Comparison of ENCODE assay signal across 7 cellular contexts in the genomic region with DNA sequence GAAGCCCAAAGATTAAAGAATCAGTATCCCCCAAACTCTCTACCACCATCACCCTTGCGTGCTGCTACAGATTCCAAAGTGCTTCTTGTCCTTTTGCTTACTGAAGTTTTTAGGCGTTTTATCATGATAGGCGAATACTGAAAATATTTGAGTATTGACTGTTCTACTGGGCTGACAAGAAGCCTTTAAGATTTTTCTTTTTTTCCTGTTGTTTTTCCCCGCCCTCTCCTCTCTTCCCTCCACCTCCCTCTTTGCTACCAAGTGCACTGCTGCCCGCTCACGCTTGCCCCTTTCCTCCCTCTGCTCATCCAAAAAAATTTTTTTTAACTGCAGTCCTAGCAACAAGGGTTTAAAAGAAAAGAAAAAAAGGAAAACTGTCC. TPM values are rescaled to one million over a fixed set of nuclear protein-coding genes. Genes with fewer than 3 reads are reported as not detected.
DNase-seq lines count a peak whose midpoint lies in the region; ATAC-seq and TF ChIP-seq lines count a peak whose summit lies in the region.

No MANE protein-coding gene starts in this region.

- H3K36me3 ChIP-seq in HAP-1 (replicated peaks) (peaks cover 12% of the 10 kb centered on the region), gastroesophageal sphincter (peaks cover 0 to 6% of the 10 kb centered on the region in 2 donors)

- TF ChIP-seq CTCF in gastroesophageal sphincter (IDR thresholded peaks at IDR 0.05), result no peak
- no peak for TF ChIP-seq CTCF in retinal pigment epithelial cell (conservative IDR thresholded peaks at IDR 0.05; ENCODE audit: low read depth, low read length)

- peak; percentile 18; the same call in 2 of the 3 replicates for ATAC-seq in SK-N-SH treated with all-trans-retinoic acid at 6 μM for 48 hours
- no peak for ATAC-seq in gastroesophageal sphincter
- ATAC-seq in HG02981 (IDR thresholded peaks at IDR 0.05; ENCODE audit: unreplicated experiment), result no peak
- no peak for ATAC-seq in HG02852 (IDR thresholded peaks at IDR 0.05; ENCODE audit: unreplicated experiment)

- H3K4me1 ChIP-seq in HAP-1 (peaks cover 10% of the 10 kb centered on the region; the same call in 1 of the 2 replicates), gastroesophageal sphincter (peaks cover 2 to 57% (median 20%) of the 10 kb centered on the region in 3 donors)

- H3K9me3 ChIP-seq in HAP-1 (no peaks in the 10 kb centered on the region), gastroesophageal sphincter (no peaks in the 10 kb centered on the region)

- peak overlapping the region in 3 of 4 donors; percentile 84 to 86 (median 85) for H3K27ac ChIP-seq in gastroesophageal sphincter

- in situ Hi-C loops in HAP-1 (cut with MboI; ENCODE audit: low sequenced_read_pairs), result no loop called here

- WGBS in gastroesophageal sphincter (ENCODE audit: low coverage in 1 of 2), 2 donors, result 1 to 2% methylated on average over 5 to 6 of the region's 6 CpGs

- peak; percentile 8 to 12 for DNase-seq in HAP-1 (ENCODE audit: low spot score in 2 of 2)
- DNase-seq in retinal pigment epithelial cell (ENCODE audit: low read depth), result no peak
- DNase-seq in DMS153 (lab: John Stamatoyannopoulos, UW), result no peak

- H3K27me3 ChIP-seq in HAP-1 (ENCODE audit: low read depth), result no peaks in the 10 kb centered on the region
- H3K27me3 ChIP-seq in gastroesophageal sphincter, result no peaks in the 10 kb centered on the region

- TF ChIP-seq EP300 in gastroesophageal sphincter (IDR thresholded peaks at IDR 0.05), result no peak

- TF ChIP-seq POLR2A in gastroesophageal sphincter (IDR thresholded peaks at IDR 0.05), result no peak

- H3K4me3 ChIP-seq in HAP-1 (peak overlapping the region; percentile 83), gastroesophageal sphincter (peak overlapping the region; percentile 82 to 92), retinal pigment epithelial cell (ENCODE audit: low read length) (peak overlapping the region; percentile 100)

TF ChIP-seq in SK-N-SH treated with all-trans-retinoic acid at 6 μM for 48 hours, 23 proteins besides CTCF, POLR2A, EP300 and RAD21:
- TF ChIP-seq ZFP3 (CRISPR knock-in tag; IDR thresholded peaks at IDR 0.05) (no peak), OSR1 (CRISPR knock-in tag; IDR thresholded peaks at IDR 0.05) (no peak), RARB (CRISPR knock-in tag; IDR thresholded peaks at IDR 0.05) (no peak), TCF4 (CRISPR knock-in tag; IDR thresholded peaks at IDR 0.05; ENCODE audit: borderline replicate concordance) (no peak), CSDC2 (CRISPR knock-in tag; IDR thresholded peaks at IDR 0.05) (no peak), TOX (CRISPR knock-in tag; IDR thresholded peaks at IDR 0.05; ENCODE audit: borderline replicate concordance) (no peak), BACH2 (CRISPR knock-in tag; IDR thresholded peaks at IDR 0.05; ENCODE audit: borderline replicate concordance) (no peak), ZC3H10 (CRISPR knock-in tag; IDR thresholded peaks at IDR 0.05) (no peak), GLIS3 (CRISPR knock-in tag; IDR thresholded peaks at IDR 0.05) (no peak), ESRRG (CRISPR knock-in tag; IDR thresholded peaks at IDR 0.05) (no peak), ZNF565 (CRISPR knock-in tag; conservative IDR thresholded peaks at IDR 0.05; ENCODE audit: low read depth) (no peak), SNAI2 (CRISPR knock-in tag; IDR thresholded peaks at IDR 0.05) (no peak), ZNF8 (CRISPR knock-in tag; IDR thresholded peaks at IDR 0.05) (no peak), ZNF70 (CRISPR knock-in tag; IDR thresholded peaks at IDR 0.05) (no peak)
- TF ChIP-seq, protein P1, sequence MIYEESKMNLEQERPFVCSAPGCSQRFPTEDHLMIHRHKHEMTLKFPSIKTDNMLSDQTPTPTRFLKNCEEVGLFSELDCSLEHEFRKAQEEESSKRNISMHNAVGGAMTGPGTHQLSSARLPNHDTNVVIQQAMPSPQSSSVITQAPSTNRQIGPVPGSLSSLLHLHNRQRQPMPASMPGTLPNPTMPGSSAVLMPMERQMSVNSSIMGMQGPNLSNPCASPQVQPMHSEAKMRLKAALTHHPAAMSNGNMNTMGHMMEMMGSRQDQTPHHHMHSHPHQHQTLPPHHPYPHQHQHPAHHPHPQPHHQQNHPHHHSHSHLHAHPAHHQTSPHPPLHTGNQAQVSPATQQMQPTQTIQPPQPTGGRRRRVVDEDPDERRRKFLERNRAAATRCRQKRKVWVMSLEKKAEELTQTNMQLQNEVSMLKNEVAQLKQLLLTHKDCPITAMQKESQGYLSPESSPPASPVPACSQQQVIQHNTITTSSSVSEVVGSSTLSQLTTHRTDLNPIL (CRISPR knock-in tag; IDR thresholded peaks at IDR 0.05; ENCODE audit: low read depth), result no peak
- TF ChIP-seq, protein P2, sequence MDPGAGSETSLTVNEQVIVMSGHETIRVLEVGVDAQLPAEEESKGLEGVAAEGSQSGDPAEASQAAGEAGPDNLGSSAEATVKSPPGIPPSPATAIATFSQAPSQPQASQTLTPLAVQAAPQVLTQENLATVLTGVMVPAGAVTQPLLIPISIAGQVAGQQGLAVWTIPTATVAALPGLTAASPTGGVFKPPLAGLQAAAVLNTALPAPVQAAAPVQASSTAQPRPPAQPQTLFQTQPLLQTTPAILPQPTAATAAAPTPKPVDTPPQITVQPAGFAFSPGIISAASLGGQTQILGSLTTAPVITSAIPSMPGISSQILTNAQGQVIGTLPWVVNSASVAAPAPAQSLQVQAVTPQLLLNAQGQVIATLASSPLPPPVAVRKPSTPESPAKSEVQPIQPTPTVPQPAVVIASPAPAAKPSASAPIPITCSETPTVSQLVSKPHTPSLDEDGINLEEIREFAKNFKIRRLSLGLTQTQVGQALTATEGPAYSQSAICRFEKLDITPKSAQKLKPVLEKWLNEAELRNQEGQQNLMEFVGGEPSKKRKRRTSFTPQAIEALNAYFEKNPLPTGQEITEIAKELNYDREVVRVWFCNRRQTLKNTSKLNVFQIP (CRISPR knock-in tag; IDR thresholded peaks at IDR 0.05; ENCODE audit: borderline replicate concordance, low read depth), result no peak
- TF ChIP-seq, protein P3, sequence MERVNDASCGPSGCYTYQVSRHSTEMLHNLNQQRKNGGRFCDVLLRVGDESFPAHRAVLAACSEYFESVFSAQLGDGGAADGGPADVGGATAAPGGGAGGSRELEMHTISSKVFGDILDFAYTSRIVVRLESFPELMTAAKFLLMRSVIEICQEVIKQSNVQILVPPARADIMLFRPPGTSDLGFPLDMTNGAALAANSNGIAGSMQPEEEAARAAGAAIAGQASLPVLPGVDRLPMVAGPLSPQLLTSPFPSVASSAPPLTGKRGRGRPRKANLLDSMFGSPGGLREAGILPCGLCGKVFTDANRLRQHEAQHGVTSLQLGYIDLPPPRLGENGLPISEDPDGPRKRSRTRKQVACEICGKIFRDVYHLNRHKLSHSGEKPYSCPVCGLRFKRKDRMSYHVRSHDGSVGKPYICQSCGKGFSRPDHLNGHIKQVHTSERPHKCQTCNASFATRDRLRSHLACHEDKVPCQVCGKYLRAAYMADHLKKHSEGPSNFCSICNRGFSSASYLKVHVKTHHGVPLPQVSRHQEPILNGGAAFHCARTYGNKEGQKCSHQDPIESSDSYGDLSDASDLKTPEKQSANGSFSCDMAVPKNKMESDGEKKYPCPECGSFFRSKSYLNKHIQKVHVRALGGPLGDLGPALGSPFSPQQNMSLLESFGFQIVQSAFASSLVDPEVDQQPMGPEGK (CRISPR knock-in tag; IDR thresholded peaks at IDR 0.05; ENCODE audit: borderline replicate concordance), result no peak
- TF ChIP-seq, protein P4, sequence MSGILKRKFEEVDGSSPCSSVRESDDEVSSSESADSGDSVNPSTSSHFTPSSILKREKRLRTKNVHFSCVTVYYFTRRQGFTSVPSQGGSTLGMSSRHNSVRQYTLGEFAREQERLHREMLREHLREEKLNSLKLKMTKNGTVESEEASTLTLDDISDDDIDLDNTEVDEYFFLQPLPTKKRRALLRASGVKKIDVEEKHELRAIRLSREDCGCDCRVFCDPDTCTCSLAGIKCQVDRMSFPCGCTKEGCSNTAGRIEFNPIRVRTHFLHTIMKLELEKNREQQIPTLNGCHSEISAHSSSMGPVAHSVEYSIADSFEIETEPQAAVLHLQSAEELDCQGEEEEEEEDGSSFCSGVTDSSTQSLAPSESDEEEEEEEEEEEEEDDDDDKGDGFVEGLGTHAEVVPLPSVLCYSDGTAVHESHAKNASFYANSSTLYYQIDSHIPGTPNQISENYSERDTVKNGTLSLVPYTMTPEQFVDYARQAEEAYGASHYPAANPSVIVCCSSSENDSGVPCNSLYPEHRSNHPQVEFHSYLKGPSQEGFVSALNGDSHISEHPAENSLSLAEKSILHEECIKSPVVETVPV (CRISPR knock-in tag; IDR thresholded peaks at IDR 0.05), result no peak
- TF ChIP-seq, protein P5, sequence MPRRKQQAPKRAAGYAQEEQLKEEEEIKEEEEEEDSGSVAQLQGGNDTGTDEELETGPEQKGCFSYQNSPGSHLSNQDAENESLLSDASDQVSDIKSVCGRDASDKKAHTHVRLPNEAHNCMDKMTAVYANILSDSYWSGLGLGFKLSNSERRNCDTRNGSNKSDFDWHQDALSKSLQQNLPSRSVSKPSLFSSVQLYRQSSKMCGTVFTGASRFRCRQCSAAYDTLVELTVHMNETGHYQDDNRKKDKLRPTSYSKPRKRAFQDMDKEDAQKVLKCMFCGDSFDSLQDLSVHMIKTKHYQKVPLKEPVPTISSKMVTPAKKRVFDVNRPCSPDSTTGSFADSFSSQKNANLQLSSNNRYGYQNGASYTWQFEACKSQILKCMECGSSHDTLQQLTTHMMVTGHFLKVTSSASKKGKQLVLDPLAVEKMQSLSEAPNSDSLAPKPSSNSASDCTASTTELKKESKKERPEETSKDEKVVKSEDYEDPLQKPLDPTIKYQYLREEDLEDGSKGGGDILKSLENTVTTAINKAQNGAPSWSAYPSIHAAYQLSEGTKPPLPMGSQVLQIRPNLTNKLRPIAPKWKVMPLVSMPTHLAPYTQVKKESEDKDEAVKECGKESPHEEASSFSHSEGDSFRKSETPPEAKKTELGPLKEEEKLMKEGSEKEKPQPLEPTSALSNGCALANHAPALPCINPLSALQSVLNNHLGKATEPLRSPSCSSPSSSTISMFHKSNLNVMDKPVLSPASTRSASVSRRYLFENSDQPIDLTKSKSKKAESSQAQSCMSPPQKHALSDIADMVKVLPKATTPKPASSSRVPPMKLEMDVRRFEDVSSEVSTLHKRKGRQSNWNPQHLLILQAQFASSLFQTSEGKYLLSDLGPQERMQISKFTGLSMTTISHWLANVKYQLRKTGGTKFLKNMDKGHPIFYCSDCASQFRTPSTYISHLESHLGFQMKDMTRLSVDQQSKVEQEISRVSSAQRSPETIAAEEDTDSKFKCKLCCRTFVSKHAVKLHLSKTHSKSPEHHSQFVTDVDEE (CRISPR knock-in tag; IDR thresholded peaks at IDR 0.05), result no peak
TF ChIP-seq in SK-N-SH treated with all-trans-retinoic acid at 6 μM for 48 hours: peak in this region for 0.

RNA-seq across cellular contexts. Expression of a gene that starts 0.7 kb away (rescaled TPM):
- total RNA-seq in gastroesophageal sphincter, result 10 to 100 TPM; 27.2 to 49.5 (median 37.0) TPM

RNA-seq across cellular contexts. Expression of a gene that starts 0.8 kb away (rescaled TPM):
- 10 to 100 TPM in 3 of 4 donors, 1 to 10 TPM in 1; 9.6 to 33.0 (median 12.6) TPM for total RNA-seq in gastroesophageal sphincter

RNA-seq across cellular contexts. Expression of a gene that starts 39.0 kb away (rescaled TPM):
- total RNA-seq in gastroesophageal sphincter, result 1 to 10 TPM; 4.1 to 7.5 (median 6.0) TPM

Comparison
In these comparisons a context has a peak if more than half of its experiments do, and no peak if none do; other contexts are left out.
1. DNase-seq: peak in HAP-1 (2 of 2); none in retinal pigment epithelial cell (single experiment) and DMS153 (single experiment).
2. Peak in every context shown above with its lines, with median percentiles within 50 percentile points of each other: H3K4me3 ChIP-seq.